In genomic region chr5:160029004-160029403, GRCh38 we compare ENCODE assay signal across 25 cellular contexts.
"Had no signal": no experiment of that assay in that cellular context is flagged by ENCODE, and none has a peak within 500 bp of the region (broad histone marks: within the 10 kb centered on the region; RNA-seq: fewer than 3 reads in every experiment).

No MANE protein-coding gene starts in this region.

- H3K27ac Mint-ChIP-seq: memory B cell, mesothelial cell of epicardium, progenitor cell of endocrine pancreas, type B pancreatic cell had no signal

- DNase-seq: cortex of kidney; effector memory CD8-positive, alpha-beta T cell; erythroblast; esophagus squamous epithelium; foreskin fibroblast; gastrocnemius medialis; head of caudate nucleus; left ventricle myocardium superior; mucosa of descending colon; naive B cell; right lobe of liver; stimulated activated CD4-positive, alpha-beta T cell treated with anti-CD3 and anti-CD28 coated beads, Interleukin-15, amount 100 ng/mL, for 24 hours; stimulated activated CD4-positive, alpha-beta T cell treated with anti-CD3 and anti-CD28 coated beads, Interleukin-2, amount 100 ng/mL, for 48 hours; stimulated activated naive CD4-positive, alpha-beta T cell; substantia nigra; testis; tibial artery had no signal

- ATAC-seq: effector memory CD8-positive, alpha-beta T cell; gastrocnemius medialis; left ventricle myocardium superior; mucosa of descending colon had no signal

- H3K4me3 Mint-ChIP-seq: effector memory CD8-positive, alpha-beta T cell; memory B cell; mesothelial cell of epicardium; naive B cell; natural killer cell treated with Interleukin-12 subunit alpha and Interleukin-12 subunit beta and Interleukin-15 and Interleukin-18, amount 100 ng/mL, for 72 hours; neural crest cell; type B pancreatic cell had no signal

- H3K27ac ChIP-seq: esophagus squamous epithelium, gastrocnemius medialis, neutrophil, parathyroid adenoma, right lobe of liver, testis, tibial artery had no signal

- H3K9me3 Mint-ChIP-seq: effector memory CD8-positive, alpha-beta T cell; memory B cell; mesothelial cell of epicardium; naive B cell; natural killer cell treated with Interleukin-12 subunit alpha and Interleukin-12 subunit beta and Interleukin-15 and Interleukin-18, amount 100 ng/mL, for 72 hours; neural crest cell; type B pancreatic cell had no signal

- H3K27me3 Mint-ChIP-seq: effector memory CD8-positive, alpha-beta T cell; memory B cell; naive B cell; natural killer cell treated with Interleukin-12 subunit alpha and Interleukin-12 subunit beta and Interleukin-15 and Interleukin-18, amount 100 ng/mL, for 72 hours; progenitor cell of endocrine pancreas; type B pancreatic cell had no signal
